Comparison of ENCODE assay signal across 17 cellular contexts in the genomic region with DNA sequence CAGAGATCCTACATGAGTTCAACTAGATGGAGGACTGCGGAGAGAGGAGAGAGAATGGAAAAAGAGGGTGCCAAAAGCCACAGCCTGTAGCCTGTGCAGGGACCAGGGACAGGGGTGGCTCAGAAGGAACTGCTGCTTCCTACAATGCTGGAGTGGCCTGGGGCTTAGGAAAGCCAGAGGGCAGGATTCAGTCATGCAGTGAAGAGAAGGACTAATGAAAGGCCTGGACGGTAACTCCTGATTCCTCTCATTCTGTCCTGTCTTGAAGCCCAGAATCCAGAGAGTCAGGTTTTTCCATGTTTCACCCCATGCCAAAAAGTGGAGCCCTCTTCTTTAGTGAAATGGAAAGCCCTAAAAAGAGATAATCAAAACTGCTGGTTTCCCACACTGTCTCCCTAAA. TPM values are rescaled to one million over a fixed set of nuclear protein-coding genes. Genes with fewer than 3 reads are reported as not detected.
A peak's percentile ranks its signal among the peaks of the same experiment; 100 is the strongest.
DNase-seq lines count a peak whose midpoint lies in the region; ATAC-seq, FAIRE-seq and TF ChIP-seq lines count a peak whose summit lies in the region.
"Had no signal": no experiment of that assay in that cellular context is flagged by ENCODE, and none has a peak within 500 bp of the region (broad histone marks: within the 10 kb centered on the region; RNA-seq: fewer than 3 reads in every experiment).

No MANE protein-coding gene starts in this region.

- H2BK5ac ChIP-seq in H1 (ENCODE audit: low read depth, low read length): no peak overlapping the region

- ATAC-seq in upper lobe of left lung (ENCODE audit: low FRiP score in 2 of 2) (no peak), HG03442 (IDR thresholded peaks at IDR 0.05; ENCODE audit: unreplicated experiment) (no peak)
- ATAC-seq: CD8-positive, alpha-beta T cell; GM12878; GM23338; HCT116; HepG2 had no signal

- no peak overlapping the region for H2BK12ac ChIP-seq in H1 (ENCODE audit: low read depth, low read length)

- POLR2A ChIA-PET in H1 (lab: Charles Lee; ENCODE audit: partially characterized antibody): interaction anchor here (1.0 kb wide), 1 partner anchor 108 kb away, joined by 3 read pairs; a partner anchor contains a TSS

- no peak overlapping the region for H3K56ac ChIP-seq in H1 (replicated peaks; ENCODE audit: insufficient read length, low read depth, low read length)

- TF ChIP-seq RAD21 in H1 (IDR thresholded peaks at IDR 0.05 in 1 of 2, conservative IDR thresholded peaks at IDR 0.05 in 1 of 2; ENCODE audit: low read depth in 2 of 2, low read length in 2 of 2): no peak

- H3K4me2 ChIP-seq in H1 (ENCODE audit: insufficient read depth in 1 of 2, low read depth in 2 of 2, low read length in 2 of 2): no peak overlapping the region
- H3K4me2 ChIP-seq: GM23338 had no signal

- no peaks in the 10 kb centered on the region for H3K79me1 ChIP-seq in H1 (ENCODE audit: low read depth, low read length)

- WGBS in H1 (ENCODE audit: extremely low coverage in 1 of 2, insufficient coverage in 1 of 2, insufficient read length in 1 of 2, insufficient replicate concordance in 2 of 2, low coverage in 1 of 2, low lambda C conversion rate in 2 of 2, missing lambda C conversion rate in 1 of 2), 2 experiments: 94% methylated on average over 2 of the region's 2 CpGs; no CpG with 5 or more reads in 1 of the 2 experiments
- 91 to 93% methylated on average over 2 of the region's 2 CpGs for WGBS in sigmoid colon, 2 donors
- 90 to 100% methylated on average over 2 of the region's 2 CpGs for WGBS in upper lobe of left lung, 2 donors

- H4K91ac ChIP-seq in H1 (replicated peaks; ENCODE audit: insufficient read length, low read length): no peak overlapping the region

- no peak overlapping the region for H3K18ac ChIP-seq in H1 (ENCODE audit: extremely low read depth, low read length)

- no peaks in the 10 kb centered on the region for H3K27me3 ChIP-seq in H1 (replicated peaks in 1 of 4; ENCODE audit: control insufficient read depth in 3 of 4, extremely low read depth in 1 of 4, insufficient read depth in 3 of 4, low read length in 3 of 4)
- no peaks in the 10 kb centered on the region for H3K27me3 ChIP-seq in sigmoid colon
- no peaks in the 10 kb centered on the region for H3K27me3 ChIP-seq in upper lobe of left lung
- H3K27me3 ChIP-seq: BLaER1 treated with 17β-estradiol and CSF1 and Interleukin-3, amounts not matched to agents 10 nM and 100 nM had no signal

- no peak overlapping the region for H3K4ac ChIP-seq in H1 (replicated peaks; ENCODE audit: insufficient read length, low read depth, low read length)

- H2BK20ac ChIP-seq in H1 (ENCODE audit: low read length): no peak overlapping the region

- H3K9me3 ChIP-seq in H1 (ENCODE audit: insufficient read depth in 2 of 2, low read depth in 1 of 2, low read length in 1 of 2) (no peaks in the 10 kb centered on the region), sigmoid colon (no peaks in the 10 kb centered on the region), upper lobe of left lung (no peaks in the 10 kb centered on the region)
- H3K9me3 ChIP-seq: BLaER1 treated with 17β-estradiol and CSF1 and Interleukin-3, amounts not matched to agents 10 nM and 100 nM had no signal

- no peak overlapping the region for H2BK15ac ChIP-seq in H1 (ENCODE audit: low read length)

- no peak overlapping the region for H3K14ac ChIP-seq in H1 (ENCODE audit: insufficient read length)

- DNase-seq in M059J (ENCODE audit: low read depth) (peak; percentile 8), H1 (ENCODE audit: low read depth in 1 of 2, low spot score in 2 of 2) (no peak), sigmoid colon (peak; percentile 36), upper lobe of left lung (no peak), KBM-7 (no peak)
- DNase-seq: Calu3; CD8-positive, alpha-beta T cell; DMS79 treated with DMSO at 0.1 percent for 48 hours; H7; HFFc6 had no signal

- no peak overlapping the region for H3K4me3 ChIP-seq in H1 (ENCODE audit: extremely low read depth in 1 of 4, insufficient read depth in 2 of 4, low read depth in 3 of 4, low read length in 4 of 4)
- H3K4me3 ChIP-seq in sigmoid colon: no peak overlapping the region
- H3K4me3 ChIP-seq in upper lobe of left lung: no peak overlapping the region
- H3K4me3 ChIP-seq: BLaER1 treated with 17β-estradiol and CSF1 and Interleukin-3, amounts not matched to agents 10 nM and 100 nM; GM12878; GM23338 had no signal

- H4K20me1 ChIP-seq in H1 (replicated peaks in 1 of 2; ENCODE audit: control insufficient read depth in 1 of 2, insufficient read depth in 2 of 2, low read length in 2 of 2): no peaks in the 10 kb centered on the region
- H4K20me1 ChIP-seq: BLaER1 treated with 17β-estradiol and CSF1 and Interleukin-3, amounts not matched to agents 10 nM and 100 nM had no signal

- H3K9ac ChIP-seq in H1 (replicated peaks in 1 of 4; ENCODE audit: extremely low read depth in 1 of 4, low read depth in 3 of 4, low read length in 3 of 4): no peak overlapping the region

- no peak overlapping the region for H3K23ac ChIP-seq in H1 (ENCODE audit: insufficient read length)

- CTCF ChIA-PET in H1 (lab: Charles Lee; ENCODE audit: partially characterized antibody): interaction anchor here (10.0 kb wide), 1 partner anchor 176 kb away, joined by 198 read pairs; no protein-coding TSS in a partner anchor

- H4K5ac ChIP-seq in H1 (ENCODE audit: insufficient read length, low read depth, low read length): no peak overlapping the region

- in situ Hi-C loops in KBM-7 (cut with MboI; ENCODE audit: low pct_unique_long_range_greater_than_20kb, low sequenced_read_pairs): no loop called here

- TF ChIP-seq POLR2A in H1 (IDR thresholded peaks at IDR 0.05; ENCODE audit: control extremely low read depth in 1 of 2, low read depth in 2 of 2, low read length in 2 of 2): no peak
- TF ChIP-seq POLR2A in sigmoid colon (IDR thresholded peaks at IDR 0.05): no peak
- TF ChIP-seq POLR2A in upper lobe of left lung (IDR thresholded peaks at IDR 0.05): no peak

- no peaks in the 10 kb centered on the region for H3K79me2 ChIP-seq in H1 (ENCODE audit: control insufficient read depth in 1 of 2, insufficient read depth in 2 of 2, low read length in 2 of 2)

- no peaks in the 10 kb centered on the region for H3K23me2 ChIP-seq in H1 (ENCODE audit: low read depth, low read length)

- TF ChIP-seq EP300 in H1 (IDR thresholded peaks at IDR 0.05; ENCODE audit: borderline replicate concordance in 1 of 2, low read depth in 2 of 2, low read length in 2 of 2) (no peak), sigmoid colon (IDR thresholded peaks at IDR 0.05) (no peak), upper lobe of left lung (IDR thresholded peaks at IDR 0.05) (no peak)

- 0 out of 2 replicates have a peak overlapping the region, but pooled peaks have one; percentile 26 for H2AFZ ChIP-seq in H1 (ENCODE audit: low read length)
- H2AFZ ChIP-seq: GM23338 had no signal

- no peak overlapping the region for H4K8ac ChIP-seq in H1 (ENCODE audit: extremely low read depth, insufficient read depth, low read length)

- no peaks in the 10 kb centered on the region for H3K36me3 ChIP-seq in H1 (ENCODE audit: control insufficient read depth in 2 of 4, insufficient read depth in 4 of 4, low read length in 3 of 4)
- no peaks in the 10 kb centered on the region for H3K36me3 ChIP-seq in sigmoid colon
- no peaks in the 10 kb centered on the region for H3K36me3 ChIP-seq in upper lobe of left lung

- intact Hi-C loops in sigmoid colon (cut with DNase I): no loop called here

- FAIRE-seq in H1 (lab: Jason Lieb, UNC): no peak
- FAIRE-seq: GM12878, GM19239, HepG2 had no signal

- H3K4me1 ChIP-seq in H1 (replicated peaks in 1 of 4; ENCODE audit: control insufficient read depth in 3 of 4, insufficient read depth in 4 of 4, low read length in 3 of 4) (no peaks in the 10 kb centered on the region), sigmoid colon (no peaks in the 10 kb centered on the region), upper lobe of left lung (no peaks in the 10 kb centered on the region)

- H2AK5ac ChIP-seq in H1 (ENCODE audit: low read depth, low read length): 0 out of 2 replicates have a peak overlapping the region, but pooled peaks have one; percentile 65

- TF ChIP-seq CTCF in H1 (IDR thresholded peaks at IDR 0.05; ENCODE audit: control extremely low read depth in 1 of 3, insufficient read depth in 1 of 3, low read depth in 1 of 3, low read length in 3 of 3): no peak
- TF ChIP-seq CTCF in sigmoid colon (IDR thresholded peaks at IDR 0.05): no peak
- TF ChIP-seq CTCF in upper lobe of left lung (IDR thresholded peaks at IDR 0.05): no peak

- H2BK120ac ChIP-seq in H1 (replicated peaks; ENCODE audit: low read depth, low read length): no peak overlapping the region

- H3K27ac ChIP-seq in H1 (ENCODE audit: low read depth, low read length): no peak overlapping the region
- no peak overlapping the region for H3K27ac ChIP-seq in sigmoid colon
- H3K27ac ChIP-seq in upper lobe of left lung: no peak overlapping the region

RNA-seq across cellular contexts. Expression of a gene that starts 48.4 kb away (rescaled TPM):
- total RNA-seq in M059J (2014; rRNA removed; shearing (Covaris generic)): 47.9 and 76.2 TPM in 2 replicates
- total RNA-seq in H1 (2021; fragmentation: NEBNext Ultra II Directional; extraction: Animal tissue kit (Norgen Biotek cat#: 25700)): 132 TPM in 2 replicates
- polyA plus RNA-seq in H1 (2011; rRNA removed): 25.4 and 47.9 TPM in 2 replicates
- 34.6 TPM for polyA plus RNA-seq in H1 (2011; cell fraction: cytosol; rRNA removed)
- polyA plus RNA-seq in H1 (2011; cell fraction: nucleus; rRNA removed): 114 TPM
- 42.2 to 60.3 TPM (median 55.6 TPM) in 4 replicates for polyA plus RNA-seq in H1 (2012, experiment 1 of 2)
- polyA plus RNA-seq in H1 (2012, experiment 2 of 2): 22.5 TPM
- 40.1 TPM for polyA plus RNA-seq in H1 (2013, experiment 1 of 2)
- 37.8 TPM for polyA plus RNA-seq in H1 (2013, experiment 2 of 2)
- polyA minus RNA-seq in H1 (2011; rRNA and poly(A)+ RNA removed): 39.7 and 43.3 TPM in 2 replicates
- 69.2 TPM for polyA minus RNA-seq in H1 (2011; cell fraction: cytosol; rRNA and poly(A)+ RNA removed)
- polyA minus RNA-seq in H1 (2011; cell fraction: nucleus; rRNA and poly(A)+ RNA removed): 66.6 TPM
- total RNA-seq in sigmoid colon: 10 to 100 TPM in 1 of 4 donors, 1 to 10 TPM in 3; 5.4 to 25.3 (median 8.9) TPM
- 10 to 100 TPM in 1 of 3 donors, 1 to 10 TPM in 2; 4.2 to 21.6 (median 5.3) TPM for polyA plus RNA-seq in sigmoid colon
- total RNA-seq in upper lobe of left lung: 10 to 100 TPM; 11.9 to 44.0 (median 19.7) TPM

Comparison
In these comparisons a context has a peak if more than half of its experiments do, and no peak if none do; other contexts are left out.
1. DNase-seq: peak in M059J (single experiment) and sigmoid colon (single experiment); none in H1 (0 of 2), upper lobe of left lung (0 of 2) and KBM-7 (single experiment).